Comparison of ENCODE assay signal across 1 cellular context in the genomic region with DNA sequence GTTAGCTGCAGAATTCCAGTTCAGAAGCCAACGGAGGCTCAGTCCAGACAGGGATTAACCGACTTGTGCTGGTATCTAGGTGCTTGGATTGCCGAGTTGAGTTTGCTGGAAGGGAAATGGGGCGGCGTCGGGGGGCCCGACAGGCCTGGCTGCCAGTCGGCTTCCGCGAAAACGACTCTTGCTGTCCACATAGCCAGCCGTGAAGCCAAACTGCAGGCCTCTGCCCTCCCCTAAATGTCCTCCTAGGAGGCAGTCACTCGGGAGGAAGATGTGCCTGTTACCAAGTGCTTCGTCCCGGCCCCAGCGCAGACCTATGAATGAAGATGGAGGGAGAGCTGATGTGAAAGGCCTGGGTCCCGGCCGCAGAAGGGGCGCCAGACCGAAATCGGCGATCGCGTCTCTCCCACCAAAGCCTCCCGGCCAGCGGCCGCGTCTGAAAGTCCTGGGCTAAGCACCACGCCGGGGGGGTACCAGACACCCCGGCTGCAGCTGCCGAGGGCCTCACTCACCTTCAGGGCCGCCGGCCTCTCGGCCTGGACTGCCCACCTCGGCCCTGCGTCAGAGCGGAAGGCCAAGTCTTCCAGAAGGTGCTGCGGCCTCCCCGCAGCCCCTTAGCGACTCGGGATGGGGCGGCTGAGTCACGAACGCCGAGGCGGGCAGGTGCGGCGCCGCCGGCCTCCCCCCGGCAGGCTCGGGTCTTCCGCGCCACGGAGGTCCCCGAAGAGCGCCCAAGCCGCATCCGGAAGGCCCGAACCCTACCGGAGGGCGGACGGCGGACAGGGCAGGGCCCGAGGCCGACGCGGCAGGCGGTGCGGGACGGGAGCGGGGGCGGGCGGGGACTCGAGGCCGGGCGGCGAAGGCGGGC.
TF ChIP-seq lines count a peak whose summit lies in the region.

No MANE protein-coding gene starts in this region.

TF ChIP-seq in K562, 482 proteins besides CTCF, POLR2A, EP300 and RAD21 (continued from another document):
- TF ChIP-seq, protein P1, sequence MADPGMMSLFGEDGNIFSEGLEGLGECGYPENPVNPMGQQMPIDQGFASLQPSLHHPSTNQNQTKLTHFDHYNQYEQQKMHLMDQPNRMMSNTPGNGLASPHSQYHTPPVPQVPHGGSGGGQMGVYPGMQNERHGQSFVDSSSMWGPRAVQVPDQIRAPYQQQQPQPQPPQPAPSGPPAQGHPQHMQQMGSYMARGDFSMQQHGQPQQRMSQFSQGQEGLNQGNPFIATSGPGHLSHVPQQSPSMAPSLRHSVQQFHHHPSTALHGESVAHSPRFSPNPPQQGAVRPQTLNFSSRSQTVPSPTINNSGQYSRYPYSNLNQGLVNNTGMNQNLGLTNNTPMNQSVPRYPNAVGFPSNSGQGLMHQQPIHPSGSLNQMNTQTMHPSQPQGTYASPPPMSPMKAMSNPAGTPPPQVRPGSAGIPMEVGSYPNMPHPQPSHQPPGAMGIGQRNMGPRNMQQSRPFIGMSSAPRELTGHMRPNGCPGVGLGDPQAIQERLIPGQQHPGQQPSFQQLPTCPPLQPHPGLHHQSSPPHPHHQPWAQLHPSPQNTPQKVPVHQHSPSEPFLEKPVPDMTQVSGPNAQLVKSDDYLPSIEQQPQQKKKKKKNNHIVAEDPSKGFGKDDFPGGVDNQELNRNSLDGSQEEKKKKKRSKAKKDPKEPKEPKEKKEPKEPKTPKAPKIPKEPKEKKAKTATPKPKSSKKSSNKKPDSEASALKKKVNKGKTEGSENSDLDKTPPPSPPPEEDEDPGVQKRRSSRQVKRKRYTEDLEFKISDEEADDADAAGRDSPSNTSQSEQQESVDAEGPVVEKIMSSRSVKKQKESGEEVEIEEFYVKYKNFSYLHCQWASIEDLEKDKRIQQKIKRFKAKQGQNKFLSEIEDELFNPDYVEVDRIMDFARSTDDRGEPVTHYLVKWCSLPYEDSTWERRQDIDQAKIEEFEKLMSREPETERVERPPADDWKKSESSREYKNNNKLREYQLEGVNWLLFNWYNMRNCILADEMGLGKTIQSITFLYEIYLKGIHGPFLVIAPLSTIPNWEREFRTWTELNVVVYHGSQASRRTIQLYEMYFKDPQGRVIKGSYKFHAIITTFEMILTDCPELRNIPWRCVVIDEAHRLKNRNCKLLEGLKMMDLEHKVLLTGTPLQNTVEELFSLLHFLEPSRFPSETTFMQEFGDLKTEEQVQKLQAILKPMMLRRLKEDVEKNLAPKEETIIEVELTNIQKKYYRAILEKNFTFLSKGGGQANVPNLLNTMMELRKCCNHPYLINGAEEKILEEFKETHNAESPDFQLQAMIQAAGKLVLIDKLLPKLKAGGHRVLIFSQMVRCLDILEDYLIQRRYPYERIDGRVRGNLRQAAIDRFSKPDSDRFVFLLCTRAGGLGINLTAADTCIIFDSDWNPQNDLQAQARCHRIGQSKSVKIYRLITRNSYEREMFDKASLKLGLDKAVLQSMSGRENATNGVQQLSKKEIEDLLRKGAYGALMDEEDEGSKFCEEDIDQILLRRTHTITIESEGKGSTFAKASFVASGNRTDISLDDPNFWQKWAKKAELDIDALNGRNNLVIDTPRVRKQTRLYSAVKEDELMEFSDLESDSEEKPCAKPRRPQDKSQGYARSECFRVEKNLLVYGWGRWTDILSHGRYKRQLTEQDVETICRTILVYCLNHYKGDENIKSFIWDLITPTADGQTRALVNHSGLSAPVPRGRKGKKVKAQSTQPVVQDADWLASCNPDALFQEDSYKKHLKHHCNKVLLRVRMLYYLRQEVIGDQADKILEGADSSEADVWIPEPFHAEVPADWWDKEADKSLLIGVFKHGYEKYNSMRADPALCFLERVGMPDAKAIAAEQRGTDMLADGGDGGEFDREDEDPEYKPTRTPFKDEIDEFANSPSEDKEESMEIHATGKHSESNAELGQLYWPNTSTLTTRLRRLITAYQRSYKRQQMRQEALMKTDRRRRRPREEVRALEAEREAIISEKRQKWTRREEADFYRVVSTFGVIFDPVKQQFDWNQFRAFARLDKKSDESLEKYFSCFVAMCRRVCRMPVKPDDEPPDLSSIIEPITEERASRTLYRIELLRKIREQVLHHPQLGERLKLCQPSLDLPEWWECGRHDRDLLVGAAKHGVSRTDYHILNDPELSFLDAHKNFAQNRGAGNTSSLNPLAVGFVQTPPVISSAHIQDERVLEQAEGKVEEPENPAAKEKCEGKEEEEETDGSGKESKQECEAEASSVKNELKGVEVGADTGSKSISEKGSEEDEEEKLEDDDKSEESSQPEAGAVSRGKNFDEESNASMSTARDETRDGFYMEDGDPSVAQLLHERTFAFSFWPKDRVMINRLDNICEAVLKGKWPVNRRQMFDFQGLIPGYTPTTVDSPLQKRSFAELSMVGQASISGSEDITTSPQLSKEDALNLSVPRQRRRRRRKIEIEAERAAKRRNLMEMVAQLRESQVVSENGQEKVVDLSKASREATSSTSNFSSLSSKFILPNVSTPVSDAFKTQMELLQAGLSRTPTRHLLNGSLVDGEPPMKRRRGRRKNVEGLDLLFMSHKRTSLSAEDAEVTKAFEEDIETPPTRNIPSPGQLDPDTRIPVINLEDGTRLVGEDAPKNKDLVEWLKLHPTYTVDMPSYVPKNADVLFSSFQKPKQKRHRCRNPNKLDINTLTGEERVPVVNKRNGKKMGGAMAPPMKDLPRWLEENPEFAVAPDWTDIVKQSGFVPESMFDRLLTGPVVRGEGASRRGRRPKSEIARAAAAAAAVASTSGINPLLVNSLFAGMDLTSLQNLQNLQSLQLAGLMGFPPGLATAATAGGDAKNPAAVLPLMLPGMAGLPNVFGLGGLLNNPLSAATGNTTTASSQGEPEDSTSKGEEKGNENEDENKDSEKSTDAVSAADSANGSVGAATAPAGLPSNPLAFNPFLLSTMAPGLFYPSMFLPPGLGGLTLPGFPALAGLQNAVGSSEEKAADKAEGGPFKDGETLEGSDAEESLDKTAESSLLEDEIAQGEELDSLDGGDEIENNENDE (IDR thresholded peaks at IDR 0.05; ENCODE audit: low read depth, low read length): peak; percentile 11
- TF ChIP-seq HDGF (IDR thresholded peaks at IDR 0.05): no peak
- TF ChIP-seq ZNF212 (CRISPR knock-in tag; IDR thresholded peaks at IDR 0.05): peak; percentile 53; the same call in 1 of the 2 replicates
- peak; percentile 48; the same call in 1 of the 2 replicates for TF ChIP-seq PHB (CRISPR knock-in tag; IDR thresholded peaks at IDR 0.05)
- TF ChIP-seq ZNF232 (CRISPR knock-in tag; IDR thresholded peaks at IDR 0.05): no peak
- TF ChIP-seq, protein P2, sequence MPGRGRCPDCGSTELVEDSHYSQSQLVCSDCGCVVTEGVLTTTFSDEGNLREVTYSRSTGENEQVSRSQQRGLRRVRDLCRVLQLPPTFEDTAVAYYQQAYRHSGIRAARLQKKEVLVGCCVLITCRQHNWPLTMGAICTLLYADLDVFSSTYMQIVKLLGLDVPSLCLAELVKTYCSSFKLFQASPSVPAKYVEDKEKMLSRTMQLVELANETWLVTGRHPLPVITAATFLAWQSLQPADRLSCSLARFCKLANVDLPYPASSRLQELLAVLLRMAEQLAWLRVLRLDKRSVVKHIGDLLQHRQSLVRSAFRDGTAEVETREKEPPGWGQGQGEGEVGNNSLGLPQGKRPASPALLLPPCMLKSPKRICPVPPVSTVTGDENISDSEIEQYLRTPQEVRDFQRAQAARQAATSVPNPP (IDR thresholded peaks at IDR 0.05; ENCODE audit: borderline replicate concordance, insufficient read depth, insufficient read length): no peak
- TF ChIP-seq ZNF431 (CRISPR knock-in tag; IDR thresholded peaks at IDR 0.05): peak; percentile 35; the same call in 1 of the 2 replicates
- 0 out of 2 replicates have a peak, but pooled peaks have one; percentile 41 for TF ChIP-seq ZNF174 (CRISPR knock-in tag; IDR thresholded peaks at IDR 0.05)
- TF ChIP-seq LARP7 (IDR thresholded peaks at IDR 0.05): no peak
- TF ChIP-seq, protein P3, sequence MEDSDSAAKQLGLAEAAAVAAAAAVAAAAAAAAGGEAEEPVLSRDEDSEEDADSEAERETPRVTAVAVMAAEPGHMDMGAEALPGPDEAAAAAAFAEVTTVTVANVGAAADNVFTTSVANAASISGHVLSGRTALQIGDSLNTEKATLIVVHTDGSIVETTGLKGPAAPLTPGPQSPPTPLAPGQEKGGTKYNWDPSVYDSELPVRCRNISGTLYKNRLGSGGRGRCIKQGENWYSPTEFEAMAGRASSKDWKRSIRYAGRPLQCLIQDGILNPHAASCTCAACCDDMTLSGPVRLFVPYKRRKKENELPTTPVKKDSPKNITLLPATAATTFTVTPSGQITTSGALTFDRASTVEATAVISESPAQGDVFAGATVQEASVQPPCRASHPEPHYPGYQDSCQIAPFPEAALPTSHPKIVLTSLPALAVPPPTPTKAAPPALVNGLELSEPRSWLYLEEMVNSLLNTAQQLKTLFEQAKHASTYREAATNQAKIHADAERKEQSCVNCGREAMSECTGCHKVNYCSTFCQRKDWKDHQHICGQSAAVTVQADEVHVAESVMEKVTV (CRISPR knock-in tag; IDR thresholded peaks at IDR 0.05): no peak
